15 cellular contexts compared by ENCODE assay signal in genomic region chr3:117921908-117922456, GRCh38.
"Had no signal": no experiment of that assay in that cellular context is flagged by ENCODE, and none has a peak within 500 bp of the region (broad histone marks: within the 10 kb centered on the region; RNA-seq: fewer than 3 reads in every experiment).

No MANE protein-coding gene starts in this region.

- DNase-seq: activated CD4-positive, alpha-beta T cell treated with anti-CD3 and anti-CD28 coated beads, Interleukin-2, amount 50 U/mL, for 4 hours; activated effector memory CD4-positive, alpha-beta T cell treated with anti-CD3 and anti-CD28 coated beads, Interleukin-2, amount 50 U/mL, for 16 hours; activated naive CD4-positive, alpha-beta T cell treated with anti-CD3 and anti-CD28 coated beads, Interleukin-2, amount 50 U/mL, for 16 hours; activated T-cell treated with anti-CD3 and anti-CD28 coated beads, Interleukin-2, amount 50 U/mL, for 72 hours; aorta; colonic mucosa; erythroblast; heart left ventricle; mesendoderm; naive thymus-derived CD8-positive, alpha-beta T cell; stimulated activated naive B cell treated with anti-CD40 and anti-IgM and Interleukin-4, amounts not matched to agents 10 μg/mL and 1 μg/mL and 100 μg/mL, for 72 hours; T-helper 2 cell had no signal

- H3K27me3 Mint-ChIP-seq: central memory CD8-positive, alpha-beta T cell; naive thymus-derived CD8-positive, alpha-beta T cell; stimulated activated naive B cell treated with anti-CD40 and anti-IgM and Interleukin-4, amounts not matched to agents 10 μg/mL and 1 μg/mL and 100 μg/mL, for 72 hours had no signal

- H3K36me3 Mint-ChIP-seq: naive thymus-derived CD8-positive, alpha-beta T cell; stimulated activated naive B cell treated with anti-CD40 and anti-IgM and Interleukin-4, amounts not matched to agents 10 μg/mL and 1 μg/mL and 100 μg/mL, for 72 hours had no signal

- H3K9me3 ChIP-seq: colonic mucosa, heart left ventricle, thoracic aorta had no signal

- H3K4me3 Mint-ChIP-seq: activated T-cell treated with anti-CD3 and anti-CD28 coated beads, Interleukin-2, amount 50 U/mL, for 72 hours; central memory CD8-positive, alpha-beta T cell; naive thymus-derived CD8-positive, alpha-beta T cell; stimulated activated naive B cell treated with anti-CD40 and anti-IgM and Interleukin-4, amounts not matched to agents 10 μg/mL and 1 μg/mL and 100 μg/mL, for 72 hours had no signal

- H3K27ac Mint-ChIP-seq: activated T-cell treated with anti-CD3 and anti-CD28 coated beads, Interleukin-2, amount 50 U/mL, for 72 hours; naive thymus-derived CD8-positive, alpha-beta T cell; stimulated activated naive B cell treated with anti-CD40 and anti-IgM and Interleukin-4, amounts not matched to agents 10 μg/mL and 1 μg/mL and 100 μg/mL, for 72 hours had no signal

- H3K9me3 Mint-ChIP-seq: activated T-cell treated with anti-CD3 and anti-CD28 coated beads, Interleukin-2, amount 50 U/mL, for 72 hours; stimulated activated naive B cell treated with anti-CD40 and anti-IgM and Interleukin-4, amounts not matched to agents 10 μg/mL and 1 μg/mL and 100 μg/mL, for 72 hours had no signal

- H3K4me1 ChIP-seq: colonic mucosa, heart left ventricle had no signal

- H3K27me3 ChIP-seq: colonic mucosa, heart left ventricle had no signal

- H3K27ac ChIP-seq: colonic mucosa, heart left ventricle, thoracic aorta, VCaP had no signal

- H3K4me1 Mint-ChIP-seq: central memory CD8-positive, alpha-beta T cell; naive thymus-derived CD8-positive, alpha-beta T cell; stimulated activated naive B cell treated with anti-CD40 and anti-IgM and Interleukin-4, amounts not matched to agents 10 μg/mL and 1 μg/mL and 100 μg/mL, for 72 hours had no signal

- H3K4me3 ChIP-seq: colonic mucosa, heart left ventricle, thoracic aorta had no signal

- H3K36me3 ChIP-seq: colonic mucosa, heart left ventricle, thoracic aorta had no signal
